Comparison of ENCODE assay signal across 1 cellular context in the genomic region with DNA sequence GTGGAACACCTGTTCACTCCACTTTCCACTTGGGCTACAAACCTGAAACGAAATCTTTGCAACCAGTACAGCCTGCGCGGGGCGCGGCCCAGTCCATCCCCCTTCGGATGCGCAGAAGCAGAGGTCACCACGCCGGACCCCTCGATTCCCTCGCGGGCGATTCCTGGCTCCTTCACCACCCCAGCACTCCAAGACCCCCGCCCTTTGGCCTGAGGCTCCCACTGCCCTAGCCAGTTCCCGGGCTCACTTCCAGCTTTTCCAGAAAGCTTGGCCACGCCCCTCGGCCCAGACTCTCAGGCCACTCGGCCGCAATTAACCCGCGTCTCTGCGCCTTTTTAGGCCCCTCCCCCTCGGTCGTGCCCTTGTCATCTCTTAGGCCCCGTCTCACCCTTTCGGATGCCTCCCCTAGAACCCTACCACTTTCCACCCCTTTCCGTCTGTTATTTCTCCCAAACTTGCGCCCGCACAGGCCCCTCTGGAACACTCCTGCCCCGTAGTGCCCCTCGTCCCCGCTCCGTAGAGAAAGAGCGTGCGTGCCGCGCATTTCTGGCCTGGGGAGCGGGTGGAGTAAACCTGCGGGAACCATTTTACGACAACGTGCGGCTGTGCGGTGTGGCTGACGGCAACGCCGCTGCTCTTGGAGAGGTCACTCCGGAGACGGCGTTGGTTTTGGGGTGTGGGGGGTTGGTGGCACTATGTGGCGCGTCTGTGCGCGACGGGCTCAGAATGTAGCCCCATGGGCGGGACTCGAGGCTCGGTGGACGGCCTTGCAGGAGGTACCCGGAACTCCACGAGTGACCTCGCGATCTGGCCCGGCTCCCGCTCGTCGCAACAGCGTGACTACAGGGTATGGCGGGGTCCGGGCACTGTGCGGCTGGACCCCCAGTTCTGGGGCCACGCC.
TF ChIP-seq lines count a peak whose summit lies in the region.

A gene (plus strand): TSS at position 631 of the 901 bp plus-strand sequence. CDS start 65 bp downstream, at position 696.

TF ChIP-seq in HepG2, 621 proteins besides CTCF, POLR2A, EP300 and RAD21 (continued from another document):
- TF ChIP-seq, protein P1, sequence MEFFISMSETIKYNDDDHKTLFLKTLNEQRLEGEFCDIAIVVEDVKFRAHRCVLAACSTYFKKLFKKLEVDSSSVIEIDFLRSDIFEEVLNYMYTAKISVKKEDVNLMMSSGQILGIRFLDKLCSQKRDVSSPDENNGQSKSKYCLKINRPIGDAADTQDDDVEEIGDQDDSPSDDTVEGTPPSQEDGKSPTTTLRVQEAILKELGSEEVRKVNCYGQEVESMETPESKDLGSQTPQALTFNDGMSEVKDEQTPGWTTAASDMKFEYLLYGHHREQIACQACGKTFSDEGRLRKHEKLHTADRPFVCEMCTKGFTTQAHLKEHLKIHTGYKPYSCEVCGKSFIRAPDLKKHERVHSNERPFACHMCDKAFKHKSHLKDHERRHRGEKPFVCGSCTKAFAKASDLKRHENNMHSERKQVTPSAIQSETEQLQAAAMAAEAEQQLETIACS (CRISPR knock-in tag; IDR thresholded peaks at IDR 0.05), result 0 out of 2 replicates have a peak, but pooled peaks have one; percentile 40
- 0 out of 2 replicates have a peak, but pooled peaks have one; percentile 46 for TF ChIP-seq HNRNPL (IDR thresholded peaks at IDR 0.05; ENCODE audit: low read depth, low read length)
- TF ChIP-seq, protein P2, sequence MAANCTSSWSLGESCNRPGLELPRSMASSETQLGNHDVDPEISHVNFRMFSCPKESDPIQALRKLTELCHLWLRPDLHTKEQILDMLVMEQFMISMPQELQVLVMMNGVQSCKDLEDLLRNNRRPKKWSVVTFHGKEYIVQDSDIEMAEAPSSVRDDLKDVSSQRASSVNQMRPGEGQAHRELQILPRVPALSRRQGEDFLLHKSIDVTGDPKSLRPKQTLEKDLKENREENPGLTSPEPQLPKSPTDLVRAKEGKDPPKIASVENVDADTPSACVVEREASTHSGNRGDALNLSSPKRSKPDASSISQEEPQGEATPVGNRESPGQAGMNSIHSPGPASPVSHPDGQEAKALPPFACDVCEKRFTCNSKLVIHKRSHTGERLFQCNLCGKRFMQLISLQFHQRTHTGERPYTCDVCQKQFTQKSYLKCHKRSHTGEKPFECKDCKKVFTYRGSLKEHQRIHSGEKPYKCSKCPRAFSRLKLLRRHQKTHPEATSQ (CRISPR knock-in tag; IDR thresholded peaks at IDR 0.05; ENCODE audit: borderline replicate concordance), result peak; percentile 89; the same call in 1 of the 2 replicates
- TF ChIP-seq, protein P3, sequence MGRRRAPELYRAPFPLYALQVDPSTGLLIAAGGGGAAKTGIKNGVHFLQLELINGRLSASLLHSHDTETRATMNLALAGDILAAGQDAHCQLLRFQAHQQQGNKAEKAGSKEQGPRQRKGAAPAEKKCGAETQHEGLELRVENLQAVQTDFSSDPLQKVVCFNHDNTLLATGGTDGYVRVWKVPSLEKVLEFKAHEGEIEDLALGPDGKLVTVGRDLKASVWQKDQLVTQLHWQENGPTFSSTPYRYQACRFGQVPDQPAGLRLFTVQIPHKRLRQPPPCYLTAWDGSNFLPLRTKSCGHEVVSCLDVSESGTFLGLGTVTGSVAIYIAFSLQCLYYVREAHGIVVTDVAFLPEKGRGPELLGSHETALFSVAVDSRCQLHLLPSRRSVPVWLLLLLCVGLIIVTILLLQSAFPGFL (CRISPR knock-in tag; IDR thresholded peaks at IDR 0.05), result no peak
- peak; percentile 73; the same call in 1 of the 2 replicates for TF ChIP-seq SMYD3 (CRISPR knock-in tag; IDR thresholded peaks at IDR 0.05)
- TF ChIP-seq ZNF841 (CRISPR knock-in tag; IDR thresholded peaks at IDR 0.05; ENCODE audit: borderline replicate concordance), result peak; percentile 84; the same call in 1 of the 2 replicates
- peak; percentile 16 for TF ChIP-seq CBX1 (IDR thresholded peaks at IDR 0.05; ENCODE audit: low read depth)
- TF ChIP-seq YEATS2 (CRISPR knock-in tag; IDR thresholded peaks at IDR 0.05; ENCODE audit: borderline replicate concordance), result peak; percentile 90
- TF ChIP-seq ATF7-NPFF (CRISPR knock-in tag; IDR thresholded peaks at IDR 0.05; ENCODE audit: low read depth), result no peak; the same call in none of the 2 replicates
- TF ChIP-seq, protein P4, sequence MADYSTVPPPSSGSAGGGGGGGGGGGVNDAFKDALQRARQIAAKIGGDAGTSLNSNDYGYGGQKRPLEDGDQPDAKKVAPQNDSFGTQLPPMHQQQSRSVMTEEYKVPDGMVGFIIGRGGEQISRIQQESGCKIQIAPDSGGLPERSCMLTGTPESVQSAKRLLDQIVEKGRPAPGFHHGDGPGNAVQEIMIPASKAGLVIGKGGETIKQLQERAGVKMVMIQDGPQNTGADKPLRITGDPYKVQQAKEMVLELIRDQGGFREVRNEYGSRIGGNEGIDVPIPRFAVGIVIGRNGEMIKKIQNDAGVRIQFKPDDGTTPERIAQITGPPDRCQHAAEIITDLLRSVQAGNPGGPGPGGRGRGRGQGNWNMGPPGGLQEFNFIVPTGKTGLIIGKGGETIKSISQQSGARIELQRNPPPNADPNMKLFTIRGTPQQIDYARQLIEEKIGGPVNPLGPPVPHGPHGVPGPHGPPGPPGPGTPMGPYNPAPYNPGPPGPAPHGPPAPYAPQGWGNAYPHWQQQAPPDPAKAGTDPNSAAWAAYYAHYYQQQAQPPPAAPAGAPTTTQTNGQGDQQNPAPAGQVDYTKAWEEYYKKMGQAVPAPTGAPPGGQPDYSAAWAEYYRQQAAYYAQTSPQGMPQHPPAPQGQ (CRISPR knock-in tag; IDR thresholded peaks at IDR 0.05; ENCODE audit: borderline replicate concordance), result peak; percentile 60; the same call in 1 of the 2 replicates
TF ChIP-seq in HepG2: peak in this region for 394.
